In genomic region chr3:190444576-190445145, GRCh38 we compare ENCODE assay signal across 22 cellular contexts. TPM values are rescaled to one million over a fixed set of nuclear protein-coding genes. Genes with fewer than 3 reads are reported as not detected.
A peak's percentile ranks its signal among the peaks of the same experiment; 100 is the strongest.
DNase-seq lines count a peak whose midpoint lies in the region; ATAC-seq and TF ChIP-seq lines count a peak whose summit lies in the region.
"Had no signal": no experiment of that assay in that cellular context is flagged by ENCODE, and none has a peak within 500 bp of the region (broad histone marks: within the 10 kb centered on the region; RNA-seq: fewer than 3 reads in every experiment).

No MANE protein-coding gene starts in this region.

- no peak overlapping the region for H3K4me3 ChIP-seq in HL-60 (replicated peaks; ENCODE audit: insufficient read depth, low read length)
- no peak overlapping the region for H3K4me3 ChIP-seq in adipocyte (ENCODE audit: low read length)
- H3K4me3 ChIP-seq: A549, K562 had no signal

- H3K4me1 ChIP-seq in adipocyte (ENCODE audit: control insufficient read depth, insufficient read depth, low read length): peaks cover 12% of the 10 kb centered on the region

- H3K27ac Mint-ChIP-seq in Calu3 (ENCODE audit: unreplicated experiment): peak overlapping the region; percentile 44

- no TSS peak for BruUV-seq in Calu3 (replicated peaks; lab: Mats Ljungman, UMichigan)

- H3K27ac ChIP-seq in HL-60 (replicated peaks): peak overlapping the region; percentile 78
- H3K27ac ChIP-seq: A549, C4-2B had no signal

- DNase-seq in Calu3 (no peak), HL-60 (ENCODE audit: low read depth in 1 of 2, low spot score in 1 of 2) (no peak), adipocyte (ENCODE audit: low read depth) (peak; percentile 60), foreskin melanocyte (peak; percentile 92), AML-193 (lab: John Stamatoyannopoulos, UW) (no peak), cortex of kidney (lab: John Stamatoyannopoulos, UW) (no peak), NCI-H69 (lab: John Stamatoyannopoulos, UW) (no peak)
- DNase-seq: DND-41; NCI-H1105 treated with DMSO at 0.1 percent for 48 hours; NCI-H1694; NCI-H2081 treated with DMSO at 0.1 percent for 48 hours; NCI-H748 treated with DMSO at 0.1 percent for 48 hours; NK-92 treated with Interleukin-12 subunit alpha and Interleukin-12 subunit beta, amount 100 ng/mL, for 24 hours; RPMI8226; SHP77 treated with DMSO at 0.1 percent for 48 hours had no signal

- H3K9me3 Mint-ChIP-seq in Calu3 (ENCODE audit: low read depth, unreplicated experiment): no peaks in the 10 kb centered on the region

- H3K9ac ChIP-seq in adipocyte (ENCODE audit: low read length): no peak overlapping the region

- H3K36me3 Mint-ChIP-seq in Calu3 (ENCODE audit: insufficient read depth, unreplicated experiment): peaks cover 12% of the 10 kb centered on the region

- CTCF ChIA-PET in Calu3 (lab: Charles Lee): interaction anchor here (0.5 to 2.8 kb wide), 17 partner anchors 12 to 485 kb away, joined by 3 to 14 read pairs (median 4); partner anchors contain the start of genes CLDN1 and IL1RAP

- H3K36me3 ChIP-seq in adipocyte (ENCODE audit: control insufficient read depth, insufficient read depth, low read length, severe bottlenecking): no peaks in the 10 kb centered on the region

- H3K4me1 Mint-ChIP-seq in Calu3 (ENCODE audit: low read depth, unreplicated experiment): peaks cover 61% of the 10 kb centered on the region

- no peaks in the 10 kb centered on the region for H3K27me3 ChIP-seq in HL-60 (ENCODE audit: insufficient read depth, poor library complexity, severe bottlenecking)
- H3K27me3 ChIP-seq in adipocyte (replicated peaks; ENCODE audit: control insufficient read depth, insufficient read depth, low read length): no peaks in the 10 kb centered on the region

- TF ChIP-seq CTCF in Calu3 (IDR thresholded peaks at IDR 0.05; ENCODE audit: unreplicated experiment) (no peak), HL-60 (IDR thresholded peaks at IDR 0.05; ENCODE audit: insufficient read depth, low read length) (no peak)

- no peaks in the 10 kb centered on the region for H3K27me3 Mint-ChIP-seq in Calu3 (ENCODE audit: unreplicated experiment)

- intact Hi-C loops in Calu3 (cut with micrococcal nuclease; ENCODE audit: unreplicated experiment): loop anchor here (5.0 kb wide), 2 partner anchors 122 to 217 kb away; partner anchors contain the start of gene CLDN1

- H3K4me3 Mint-ChIP-seq in Calu3 (ENCODE audit: low read depth, unreplicated experiment): no peak overlapping the region

- no peaks in the 10 kb centered on the region for H3K9me3 ChIP-seq in adipocyte (ENCODE audit: control insufficient read depth, low read length)
- H3K9me3 ChIP-seq: A549 had no signal

- no peak for ATAC-seq in GM19328 (IDR thresholded peaks at IDR 0.05; ENCODE audit: unreplicated experiment)
- ATAC-seq: A549, HCT116, K562 had no signal

RNA-seq across cellular contexts. Expression of gene TMEM207, which starts 5.0 kb away (rescaled TPM):
- 0.57 and 1.4 TPM in 2 replicates for total RNA-seq in Calu3 (2022)
- total RNA-seq: NCI-H460, OCI-LY7 had no signal

RNA-seq across cellular contexts. Expression of gene CLDN16, which starts 56.7 kb away (rescaled TPM):
- 2.9 and 4.8 TPM in 2 replicates for total RNA-seq in Calu3 (2022)
- total RNA-seq: OCI-LY7 had no signal

Comparison
In these comparisons a context has a peak if more than half of its experiments do, and no peak if none do; other contexts are left out.
1. DNase-seq: peak in adipocyte (single experiment) and foreskin melanocyte (single experiment); none in Calu3 (single experiment), HL-60 (0 of 2), AML-193 (0 of 2), cortex of kidney (single experiment) and NCI-H69 (single experiment).